In the genomic region with DNA sequence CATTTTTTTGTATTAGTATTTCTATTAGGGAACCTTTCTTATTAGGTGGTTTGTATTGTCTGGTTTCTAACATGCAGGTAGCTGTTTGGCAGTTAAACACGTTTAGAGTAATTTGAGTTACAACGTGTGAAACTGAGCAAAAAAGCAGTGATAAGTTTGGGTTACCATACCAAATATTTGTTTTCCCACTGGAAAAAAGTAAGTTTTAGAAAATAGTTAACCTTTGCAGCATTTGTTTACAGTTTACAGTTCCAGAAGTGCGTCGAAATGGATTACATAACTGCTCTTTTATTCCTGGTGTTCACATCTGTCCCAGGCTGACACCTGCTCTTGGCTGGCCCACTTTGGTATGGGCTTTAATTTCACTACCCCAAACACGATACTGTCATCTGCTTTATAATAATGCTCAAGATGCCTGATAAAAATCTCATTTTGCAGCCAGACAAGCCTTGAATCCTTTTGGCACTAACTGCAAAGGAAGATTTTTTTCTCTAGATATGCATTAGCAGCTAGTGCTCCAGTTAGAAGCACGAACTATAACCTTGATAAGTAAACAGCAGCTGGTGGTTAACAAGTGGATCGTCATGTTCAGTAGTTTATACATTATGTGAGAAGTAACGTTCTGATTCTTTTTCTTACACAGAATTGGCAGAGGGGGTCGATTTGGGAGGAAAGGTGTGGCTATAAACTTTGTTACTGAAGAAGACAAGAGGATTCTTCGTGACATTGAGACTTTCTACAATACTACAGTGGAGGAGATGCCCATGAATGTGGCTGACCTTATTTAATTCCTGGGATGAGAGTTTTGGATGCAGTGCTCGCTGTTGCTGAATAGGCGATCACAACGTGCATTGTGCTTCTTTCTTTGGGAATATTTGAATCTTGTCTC, we compare ENCODE assay signal across 11 cellular contexts. TPM values are rescaled to one million over a fixed set of nuclear protein-coding genes. Genes with fewer than 3 reads are reported as not detected.
DNase-seq lines count a peak whose midpoint lies in the region; ATAC-seq and TF ChIP-seq lines count a peak whose summit lies in the region.
"Had no signal": no experiment of that assay in that cellular context is flagged by ENCODE, and none has a peak within 500 bp of the region (broad histone marks: within the 10 kb centered on the region; RNA-seq: fewer than 3 reads in every experiment).

No MANE protein-coding gene starts in this region.

- no peaks in the 10 kb centered on the region for H3K27me3 Mint-ChIP-seq in activated CD4-positive, alpha-beta memory T cell treated with anti-CD3 and anti-CD28 coated beads, Interleukin-2, amount 10 ng/mL, durations not matched to agents 7 days and 5 days
- no peaks in the 10 kb centered on the region for H3K27me3 Mint-ChIP-seq in naive thymus-derived CD8-positive, alpha-beta T cell

- CTCF ChIA-PET in activated CD4-positive, alpha-beta memory T cell treated with anti-CD3 and anti-CD28 coated beads, Interleukin-2, amount 10 ng/mL, durations not matched to agents 7 days and 5 days (lab: Charles Lee), result interaction anchor here (1.4 kb wide), 2 partner anchors 36 to 143 kb away, joined by 3 read pairs; no protein-coding TSS in a partner anchor

- H3K4me3 ChIP-seq in HFF-Myc (replicated peaks; ENCODE audit: low read depth, low read length), result peak overlapping the region; percentile 91

- peak overlapping the region; percentile 74 for H3K27ac Mint-ChIP-seq in activated CD4-positive, alpha-beta memory T cell treated with anti-CD3 and anti-CD28 coated beads, Interleukin-2, amount 10 ng/mL, durations not matched to agents 7 days and 5 days
- H3K27ac Mint-ChIP-seq in naive thymus-derived CD8-positive, alpha-beta T cell, result peak overlapping the region in 9 of 10 donors; percentile 42 to 100 (median 76)

- TF ChIP-seq CTCF in HFF-Myc (IDR thresholded peaks at IDR 0.05; ENCODE audit: low read depth, low read length, missing control alignments), result no peak

- peaks cover 47% of the 10 kb centered on the region for H3K4me1 Mint-ChIP-seq in activated CD4-positive, alpha-beta memory T cell treated with anti-CD3 and anti-CD28 coated beads, Interleukin-2, amount 10 ng/mL, durations not matched to agents 7 days and 5 days
- peaks cover 31 to 62% (median 56%) of the 10 kb centered on the region in 4 donors for H3K4me1 Mint-ChIP-seq in naive thymus-derived CD8-positive, alpha-beta T cell

- no peaks in the 10 kb centered on the region for H3K9me3 Mint-ChIP-seq in activated CD4-positive, alpha-beta memory T cell treated with anti-CD3 and anti-CD28 coated beads, Interleukin-2, amount 10 ng/mL, durations not matched to agents 7 days and 5 days
- no peaks in the 10 kb centered on the region for H3K9me3 Mint-ChIP-seq in naive thymus-derived CD8-positive, alpha-beta T cell

- H3K36me3 Mint-ChIP-seq in activated CD4-positive, alpha-beta memory T cell treated with anti-CD3 and anti-CD28 coated beads, Interleukin-2, amount 10 ng/mL, durations not matched to agents 7 days and 5 days (ENCODE audit: low read depth), result peaks cover 90% of the 10 kb centered on the region
- H3K36me3 Mint-ChIP-seq in naive thymus-derived CD8-positive, alpha-beta T cell, result peaks cover 38 to 94% (median 50%) of the 10 kb centered on the region in 3 donors

- no peak for ATAC-seq in naive thymus-derived CD8-positive, alpha-beta T cell

- H3K4me3 Mint-ChIP-seq in activated CD4-positive, alpha-beta memory T cell treated with anti-CD3 and anti-CD28 coated beads, Interleukin-2, amount 10 ng/mL, durations not matched to agents 7 days and 5 days, result peak overlapping the region; percentile 99
- peak overlapping the region in 8 of 10 donors; percentile 1 to 100 (median 84) for H3K4me3 Mint-ChIP-seq in naive thymus-derived CD8-positive, alpha-beta T cell

- POLR2A ChIA-PET in activated CD4-positive, alpha-beta memory T cell treated with anti-CD3 and anti-CD28 coated beads, Interleukin-2, amount 10 ng/mL, durations not matched to agents 7 days and 5 days (lab: Charles Lee), result interaction anchor here (1.0 to 6.4 kb wide), 14 partner anchors 7 to 861 kb away, joined by 3 to 77 read pairs (median 5); partner anchors contain the start of genes EIF4A2, RFC4, ST6GAL1 and TRA2B
- POLR2A ChIA-PET in naive thymus-derived CD8-positive, alpha-beta T cell (lab: Charles Lee), result interaction anchor here (1.0 to 1.5 kb wide), 3 partner anchors 8 to 16 kb away, joined by 3 to 6 read pairs (median 3); no protein-coding TSS in a partner anchor

- peak; percentile 54 for DNase-seq in DMS53 (lab: John Stamatoyannopoulos, UW)
- no peak for DNase-seq in DMS53 treated with DMSO at 0.1 percent for 48 hours (lab: John Stamatoyannopoulos, UW; ENCODE audit: unreplicated experiment)
- no peak for DNase-seq in HFF-Myc (ENCODE audit: extremely low read depth, low read depth)
- DNase-seq in activated CD4-positive, alpha-beta memory T cell treated with anti-CD3 and anti-CD28 coated beads, Interleukin-2, amount 10 ng/mL, durations not matched to agents 7 days and 5 days, result no peak
- DNase-seq in naive thymus-derived CD8-positive, alpha-beta T cell, result no peak
- DNase-seq in stimulated activated CD4-positive, alpha-beta T cell treated with anti-CD3 and anti-CD28 coated beads, Interleukin-1b, Interleukin-23, amount 100 ng/mL, for 48 hours, result no peak
- no peak for DNase-seq in HK-2 (ENCODE audit: unreplicated experiment)
- DNase-seq in iPS-NIHi11 (ENCODE audit: low spot score), result no peak
- DNase-seq: 8988T, head of caudate nucleus, occipital lobe had no signal

RNA-seq across cellular contexts. Expression of gene EIF4A2, which starts 5.3 kb away (rescaled TPM):
- total RNA-seq in activated CD4-positive, alpha-beta memory T cell treated with anti-CD3 and anti-CD28 coated beads, Interleukin-2, amount 10 ng/mL, durations not matched to agents 7 days and 5 days, result 100 to 1,000 TPM; 385 to 388 TPM
- 100 to 1,000 TPM; 671 to 687 TPM for total RNA-seq in naive thymus-derived CD8-positive, alpha-beta T cell
- 100 to 1,000 TPM; 221 to 293 (median 226) TPM for polyA plus RNA-seq in naive thymus-derived CD8-positive, alpha-beta T cell

RNA-seq across cellular contexts. Expression of gene RFC4, which starts 17.6 kb away (rescaled TPM):
- 10 to 100 TPM; 85.5 to 89.3 TPM for total RNA-seq in activated CD4-positive, alpha-beta memory T cell treated with anti-CD3 and anti-CD28 coated beads, Interleukin-2, amount 10 ng/mL, durations not matched to agents 7 days and 5 days
- total RNA-seq in naive thymus-derived CD8-positive, alpha-beta T cell, result 10 to 100 TPM; 19.3 to 25.3 TPM
- polyA plus RNA-seq in naive thymus-derived CD8-positive, alpha-beta T cell, result 10 to 100 TPM; 19.2 to 22.8 (median 21.4) TPM

RNA-seq across cellular contexts. Expression of gene ADIPOQ, which starts 53.8 kb away (rescaled TPM):
- total RNA-seq in activated CD4-positive, alpha-beta memory T cell treated with anti-CD3 and anti-CD28 coated beads, Interleukin-2, amount 10 ng/mL, durations not matched to agents 7 days and 5 days, result not detected
- total RNA-seq in naive thymus-derived CD8-positive, alpha-beta T cell, result not detected
- polyA plus RNA-seq in naive thymus-derived CD8-positive, alpha-beta T cell, result not detected
- total RNA-seq: occipital lobe had no signal
